In genomic region chr3:129625071-129625874, GRCh38 we compare ENCODE assay signal across 8 cellular contexts. TPM values are rescaled to one million over a fixed set of nuclear protein-coding genes. Genes with fewer than 3 reads are reported as not detected.
DNase-seq lines count a peak whose midpoint lies in the region; ATAC-seq, FAIRE-seq and TF ChIP-seq lines count a peak whose summit lies in the region.

No MANE protein-coding gene starts in this region.

- POLR2A ChIA-PET in A673 (lab: Charles Lee; ENCODE audit: low non-redundant PET) = interaction anchor here (0.6 kb wide), 1 partner anchor 135 kb away, joined by 13 read pairs; no protein-coding TSS in a partner anchor

- no peaks in the 10 kb centered on the region for H3K27me3 ChIP-seq in A673 (replicated peaks; ENCODE audit: insufficient read depth, low read depth, low read length, poor library complexity)
- H3K27me3 ChIP-seq in body of pancreas = no peaks in the 10 kb centered on the region

- intact Hi-C loops in A673 (cut with micrococcal nuclease; ENCODE audit: unreplicated experiment) = loop anchor here (5.0 kb wide), 2 partner anchors 133 to 472 kb away; no protein-coding TSS in a partner anchor
- intact Hi-C loops in body of pancreas (cut with DNase I) = loop anchor here (5.0 kb wide), 1 partner anchor 307 kb away; no protein-coding TSS in a partner anchor
- intact Hi-C loops in mucosa of descending colon (cut with DNase I, micrococcal nuclease) = no loop called here

- BruUV-seq in A673 (replicated peaks; lab: Mats Ljungman, UMichigan) = no TSS peak

- TF ChIP-seq POLR2A in H54 (IDR thresholded peaks at IDR 0.05; ENCODE audit: low read depth, low read length) (0 out of 2 replicates have a peak, but pooled peaks have one; percentile 20), body of pancreas (IDR thresholded peaks at IDR 0.05) (no peak)

- TF ChIP-seq CTCF in A673 (conservative IDR thresholded peaks at IDR 0.05; ENCODE audit: low read depth, low read length) (peak; percentile 35; the same call in 1 of the 2 replicates), body of pancreas (IDR thresholded peaks at IDR 0.05) (no peak), mucosa of descending colon (IDR thresholded peaks at IDR 0.05) (no peak)

- DNase-seq in A673 (ENCODE audit: low spot score) (peak; percentile 44), H54 (ENCODE audit: insufficient read length, low spot score) (no peak), body of pancreas (no peak), mucosa of descending colon (peak in 2 of 3 donors; percentile 49 to 61), RCC 7860 (ENCODE audit: low spot score) (no peak)
- no peak for DNase-seq in stimulated activated CD4-positive, alpha-beta T cell treated with anti-CD3 and anti-CD28 coated beads, Interleukin-2, amount 100 ng/mL, for 24 hours

- H3K9me3 ChIP-seq in A673 (ENCODE audit: low read depth, low read length, poor library complexity, severe bottlenecking) (no peaks in the 10 kb centered on the region), body of pancreas (no peaks in the 10 kb centered on the region), mucosa of descending colon (no peaks in the 10 kb centered on the region)

- H3K36me3 ChIP-seq in A673 (ENCODE audit: insufficient read depth, low read length, poor library complexity, severe bottlenecking) (no peaks in the 10 kb centered on the region), body of pancreas (replicated peaks in 1 of 2; ENCODE audit: insufficient read depth in 1 of 2, low read depth in 2 of 2) (no peaks in the 10 kb centered on the region), mucosa of descending colon (ENCODE audit: low read depth) (no peaks in the 10 kb centered on the region)

- ATAC-seq in body of pancreas (no peak), mucosa of descending colon (no peak), HG03432 (IDR thresholded peaks at IDR 0.05; ENCODE audit: unreplicated experiment) (no peak), GM18909 (IDR thresholded peaks at IDR 0.05; ENCODE audit: poor library complexity, unreplicated experiment) (no peak)

- H3K4me1 ChIP-seq in A673 (ENCODE audit: insufficient read depth, low read length, poor library complexity, severe bottlenecking) = peaks cover 20% of the 10 kb centered on the region
- H3K4me1 ChIP-seq in body of pancreas = peaks cover 53% of the 10 kb centered on the region
- peaks cover 45% of the 10 kb centered on the region for H3K4me1 ChIP-seq in mucosa of descending colon (ENCODE audit: low read depth)

- H3K27ac ChIP-seq in A673 (ENCODE audit: low read depth, low read length, poor library complexity, severe bottlenecking) (no peak overlapping the region), body of pancreas (peak overlapping the region; percentile 25 to 97 (median 94))

- WGBS in body of pancreas, 2 donors = 81 to 90% methylated on average over 8 to 12 of the region's 12 CpGs

- CTCF ChIA-PET in A673 (lab: Charles Lee) = interaction anchor here (0.5 to 0.7 kb wide), 5 partner anchors 78 to 267 kb away, joined by 3 to 7 read pairs (median 5); no protein-coding TSS in a partner anchor

- H3K4me3 ChIP-seq in A673 (ENCODE audit: low read depth, low read length, poor library complexity, severe bottlenecking) (no peak overlapping the region), body of pancreas (no peak overlapping the region), mucosa of descending colon (no peak overlapping the region)

- FAIRE-seq in H54 (lab: Jason Lieb, UNC) (no peak), RCC 7860 (lab: Jason Lieb, UNC) (no peak)

RNA-seq across cellular contexts. Expression of gene PLXND1, which starts 18.8 kb away (rescaled TPM):
- 31.5 and 32.1 TPM in 2 replicates for total RNA-seq in A673 (2021)
- 100 to 1,000 TPM in 1 of 2 donors, 10 to 100 TPM in 1; 47.7 to 135 TPM for total RNA-seq in body of pancreas
- 10 to 100 TPM; 26.8 to 57.1 (median 48.1) TPM for total RNA-seq in mucosa of descending colon

Comparison
In these comparisons a context has a peak if more than half of its experiments do, and no peak if none do; other contexts are left out.
1. DNase-seq: peak in A673 (single experiment) and mucosa of descending colon (2 of 3); none in H54 (single experiment), body of pancreas (0 of 4), RCC 7860 (single experiment) and stimulated activated CD4-positive, alpha-beta T cell treated with anti-CD3 and anti-CD28 coated beads, Interleukin-2, amount 100 ng/mL, for 24 hours (0 of 2).
2. intact Hi-C loops: an anchor here in A673 (5.0 kb wide) and body of pancreas (5.0 kb wide); none called in mucosa of descending colon.